In genomic region chr4:81595287-81595686, GRCh38 we compare ENCODE assay signal across 23 cellular contexts.
"Had no signal": no experiment of that assay in that cellular context is flagged by ENCODE, and none has a peak within 500 bp of the region (broad histone marks: within the 10 kb centered on the region; RNA-seq: fewer than 3 reads in every experiment).

No MANE protein-coding gene starts in this region.

- H3K9me3 ChIP-seq: breast epithelium, neutrophil, sigmoid colon, uterus had no signal

- H3K4me1 ChIP-seq: breast epithelium, uterus had no signal

- H3K36me3 ChIP-seq: breast epithelium, heart right ventricle, neutrophil, sigmoid colon, uterus had no signal

- H3K27ac ChIP-seq: breast epithelium, heart right ventricle, neutrophil, sigmoid colon, uterus had no signal

- H3K4me3 ChIP-seq: breast epithelium, heart right ventricle, sigmoid colon, uterus had no signal

- FAIRE-seq: small intestine, TTC549 had no signal

- DNase-seq: activated CD4-positive, alpha-beta T cell treated with anti-CD3 and anti-CD28 coated beads, Interleukin-2, amount 50 U/mL, for 1 hour; activated CD4-positive, CD25-positive, alpha-beta regulatory T cell treated with anti-CD3 and anti-CD28 coated beads, Interleukin-2, amount 50 U/mL, for 72 hours; activated CD8-positive, alpha-beta T cell treated with anti-CD3 and anti-CD28 coated beads for 36 hours; activated naive CD8-positive, alpha-beta T cell treated with anti-CD3 and anti-CD28 coated beads, Interleukin-2, amount 50 U/mL, for 24 hours; activated T-cell treated with anti-CD3 and anti-CD28 coated beads, Interleukin-2, amount 50 U/mL, for 4 hours; amygdala; central memory CD4-positive, alpha-beta T cell; endodermal cell; foreskin melanocyte; heart right ventricle; mammary epithelial cell; sigmoid colon; stimulated activated CD4-positive, alpha-beta T cell treated with anti-CD3 and anti-CD28 coated beads, Interleukin-4, amount 100 ng/mL, for 24 hours; stimulated activated naive CD8-positive, alpha-beta T cell treated with anti-CD3 and anti-CD28 coated beads, Interleukin-15, amount 100 ng/mL, for 72 hours; substantia nigra; T-helper 9 cell; uterus had no signal

- H3K27me3 ChIP-seq: breast epithelium, heart right ventricle, neutrophil, sigmoid colon, uterus had no signal

- ATAC-seq: activated T-cell treated with anti-CD3 and anti-CD28 coated beads, Interleukin-2, amount 50 U/mL, for 4 hours; activated T-helper 17 cell treated with anti-CD3 and anti-CD28 coated beads, Interleukin-2, amount 50 U/mL, for 72 hours; esophagus mucosa; stimulated activated naive CD8-positive, alpha-beta T cell treated with anti-CD3 and anti-CD28 coated beads, Interleukin-15, amount 100 ng/mL, for 72 hours had no signal
